Comparison of ENCODE assay signal across 24 cellular contexts in genomic region chr1:244868484-244869363, GRCh38.
"Had no signal": no experiment of that assay in that cellular context is flagged by ENCODE, and none has a peak within 500 bp of the region (broad histone marks: within the 10 kb centered on the region; RNA-seq: fewer than 3 reads in every experiment).

No MANE protein-coding gene starts in this region.

- H3K36me3 Mint-ChIP-seq: T-cell had no signal

- FAIRE-seq: TTC549 had no signal

- H3K4me3 Mint-ChIP-seq: activated CD8-positive, alpha-beta T cell treated with anti-CD3 and anti-CD28 coated beads, Interleukin-2, amount 10 ng/mL, durations not matched to agents 7 days and 5 days; activated naive CD8-positive, alpha-beta T cell treated with anti-CD3 and anti-CD28 coated beads, Interleukin-2, amount 50 U/mL, for 24 hours; activated T-helper 1 cell treated with anti-CD3 and anti-CD28 coated beads, Interleukin-12 subunit alpha, Interleukin-12 subunit beta, Interleukin-2, Interleukin-4 antibody, amounts not matched to agents 30 ng/mL and 10 ng/mL and 1 ng/mL, durations not matched to agents 14 hours and 24 hours and 36 hours; T-cell; T-helper 2 cell treated with Interferon-gamma antibody and Interleukin-4, amounts not matched to agents 5 μg/mL and 100 μg/mL, for 36 hours had no signal

- DNase-seq: activated CD4-positive, alpha-beta T cell treated with anti-CD3 and anti-CD28 coated beads, Interleukin-2, amount 50 U/mL, for 1 hour; activated CD4-positive, CD25-positive, alpha-beta regulatory T cell treated with anti-CD3 and anti-CD28 coated beads, Interleukin-2, amount 50 U/mL, for 72 hours; activated CD8-positive, alpha-beta T cell treated with anti-CD3 and anti-CD28 coated beads, Interleukin-2, amount 10 ng/mL, durations not matched to agents 7 days and 5 days; activated gamma-delta T cell; activated naive CD4-positive, alpha-beta T cell treated with anti-CD3 and anti-CD28 coated beads, Interleukin-2, amount 50 U/mL, for 16 hours; activated naive CD8-positive, alpha-beta T cell treated with anti-CD3 and anti-CD28 coated beads, Interleukin-2, amount 50 U/mL, for 24 hours; cortex of kidney; effector CD8-positive, alpha-beta T cell; foreskin keratinocyte; kidney glomerular epithelial cell; left ventricle myocardium inferior; midbrain; ovary; psoas muscle; stimulated activated CD4-positive, alpha-beta T cell treated with anti-CD3 and anti-CD28 coated beads, Interleukin-4, amount 100 ng/mL, for 24 hours; stimulated activated naive CD4-positive, alpha-beta T cell treated with Interleukin-2 at 50 U/mL for 16 hours; T-cell; upper lobe of right lung; WERI-Rb-1 had no signal

- H3K27ac Mint-ChIP-seq: activated CD8-positive, alpha-beta T cell treated with anti-CD3 and anti-CD28 coated beads, Interleukin-2, amount 10 ng/mL, durations not matched to agents 7 days and 5 days; activated naive CD8-positive, alpha-beta T cell treated with anti-CD3 and anti-CD28 coated beads, Interleukin-2, amount 50 U/mL, for 24 hours; activated T-helper 1 cell treated with anti-CD3 and anti-CD28 coated beads, Interleukin-12 subunit alpha, Interleukin-12 subunit beta, Interleukin-2, Interleukin-4 antibody, amounts not matched to agents 30 ng/mL and 10 ng/mL and 1 ng/mL, durations not matched to agents 14 hours and 24 hours and 36 hours; T-cell; T-helper 2 cell treated with Interferon-gamma antibody and Interleukin-4, amounts not matched to agents 5 μg/mL and 100 μg/mL, for 36 hours had no signal

- H3K9me3 ChIP-seq: left ventricle myocardium inferior, ovary, psoas muscle, right atrium auricular region, thoracic aorta, upper lobe of right lung had no signal

- ATAC-seq: activated CD8-positive, alpha-beta T cell treated with anti-CD3 and anti-CD28 coated beads, Interleukin-2, amount 10 ng/mL, durations not matched to agents 7 days and 5 days; activated naive CD8-positive, alpha-beta T cell treated with anti-CD3 and anti-CD28 coated beads, Interleukin-2, amount 50 U/mL, for 24 hours; foreskin keratinocyte; psoas muscle; T-cell; upper lobe of right lung had no signal

- H3K36me3 ChIP-seq: left ventricle myocardium inferior, ovary, right atrium auricular region, thoracic aorta, upper lobe of right lung had no signal

- H3K27me3 Mint-ChIP-seq: activated naive CD8-positive, alpha-beta T cell treated with anti-CD3 and anti-CD28 coated beads, Interleukin-2, amount 50 U/mL, for 24 hours; T-cell had no signal

- H3K9me3 Mint-ChIP-seq: activated naive CD8-positive, alpha-beta T cell treated with anti-CD3 and anti-CD28 coated beads, Interleukin-2, amount 50 U/mL, for 24 hours; activated T-helper 1 cell treated with anti-CD3 and anti-CD28 coated beads, Interleukin-12 subunit alpha, Interleukin-12 subunit beta, Interleukin-2, Interleukin-4 antibody, amounts not matched to agents 30 ng/mL and 10 ng/mL and 1 ng/mL, durations not matched to agents 14 hours and 24 hours and 36 hours; T-cell; T-helper 2 cell treated with Interferon-gamma antibody and Interleukin-4, amounts not matched to agents 5 μg/mL and 100 μg/mL, for 36 hours had no signal

- H3K4me3 ChIP-seq: left ventricle myocardium inferior, ovary, psoas muscle, right atrium auricular region, thoracic aorta, upper lobe of right lung had no signal

- H3K27me3 ChIP-seq: foreskin keratinocyte, ovary, right atrium auricular region, upper lobe of right lung had no signal

- H3K27ac ChIP-seq: foreskin keratinocyte, left ventricle myocardium inferior, ovary, psoas muscle, right atrium auricular region, thoracic aorta, upper lobe of right lung, WERI-Rb-1 had no signal
